8 cellular contexts compared by ENCODE assay signal in genomic region chr11:73141031-73141308, GRCh38. TPM values are rescaled to one million over a fixed set of nuclear protein-coding genes. Genes with fewer than 3 reads are reported as not detected.
DNase-seq lines count a peak whose midpoint lies in the region; ATAC-seq, FAIRE-seq and TF ChIP-seq lines count a peak whose summit lies in the region.

No MANE protein-coding gene starts in this region.

- H3K9ac ChIP-seq in astrocyte (ENCODE audit: low read length) (peak overlapping the region; percentile 84), keratinocyte (ENCODE audit: control insufficient read depth, extremely low read depth, insufficient read depth, low read length) (peak overlapping the region; percentile 89)

- H3K4me1 Mint-ChIP-seq in astrocyte (ENCODE audit: low read depth, unreplicated experiment): peaks cover 24% of the 10 kb centered on the region
- H3K4me1 Mint-ChIP-seq in stimulated activated effector memory CD8-positive, alpha-beta T cell treated with anti-CD3 and anti-CD28 coated beads, Interleukin-12 subunit alpha, Interleukin-12 subunit beta, amount 100 ng/mL, for 72 hours: peaks cover 35% of the 10 kb centered on the region

- in situ Hi-C loops in Caki2 (cut with HindIII; ENCODE audit: low pct_unique_long_range_greater_than_20kb, low sequenced_read_pairs): no loop called here

- H3K27ac ChIP-seq in astrocyte (ENCODE audit: low read depth, low read length) (peak overlapping the region; percentile 65), keratinocyte (ENCODE audit: control insufficient read depth, insufficient read depth, low read length) (peak overlapping the region; percentile 89)

- H4K20me1 ChIP-seq in astrocyte (ENCODE audit: insufficient read depth, low read length) (peaks cover 14% of the 10 kb centered on the region), keratinocyte (ENCODE audit: control insufficient read depth, extremely low read depth, insufficient read depth, low read length) (no peaks in the 10 kb centered on the region)

- dilution Hi-C loops in keratinocyte (cut with MboI; ENCODE audit: extremely low pct_ligation_motif_present, low sequenced_read_pairs): no loop called here

- peak overlapping the region; percentile 92 for H3K27ac Mint-ChIP-seq in astrocyte (ENCODE audit: unreplicated experiment)
- peak overlapping the region; percentile 98 for H3K27ac Mint-ChIP-seq in stimulated activated effector memory CD8-positive, alpha-beta T cell treated with anti-CD3 and anti-CD28 coated beads, Interleukin-12 subunit alpha, Interleukin-12 subunit beta, amount 100 ng/mL, for 72 hours

- no peaks in the 10 kb centered on the region for H3K27me3 Mint-ChIP-seq in astrocyte (ENCODE audit: low read depth, unreplicated experiment)

- H3K9me3 ChIP-seq in astrocyte (ENCODE audit: insufficient read depth, low read depth, low read length) (no peaks in the 10 kb centered on the region), keratinocyte (ENCODE audit: control insufficient read depth, low read depth, low read length) (no peaks in the 10 kb centered on the region)

- FAIRE-seq in astrocyte (lab: Jason Lieb, UNC) (no peak), keratinocyte (lab: Jason Lieb, UNC) (no peak)

- H3K4me2 ChIP-seq in astrocyte (ENCODE audit: low read length) (peak overlapping the region; percentile 96), keratinocyte (ENCODE audit: control insufficient read depth, extremely low read depth, insufficient read depth, low read depth, low read length) (peak overlapping the region; percentile 97)

- peak; percentile 11 for ATAC-seq in stimulated activated effector memory CD8-positive, alpha-beta T cell treated with anti-CD3 and anti-CD28 coated beads, Interleukin-12 subunit alpha, Interleukin-12 subunit beta, amount 100 ng/mL, for 72 hours
- ATAC-seq in omental fat pad (ENCODE audit: low FRiP score) (no peak), HG03175 (IDR thresholded peaks at IDR 0.05; ENCODE audit: unreplicated experiment) (no peak)

- peak overlapping the region; percentile 97 for H3K4me3 Mint-ChIP-seq in astrocyte (ENCODE audit: unreplicated experiment)
- peak overlapping the region; percentile 96 for H3K4me3 Mint-ChIP-seq in stimulated activated effector memory CD8-positive, alpha-beta T cell treated with anti-CD3 and anti-CD28 coated beads, Interleukin-12 subunit alpha, Interleukin-12 subunit beta, amount 100 ng/mL, for 72 hours

- H3K36me3 ChIP-seq in astrocyte (ENCODE audit: insufficient read depth, low read length): no peaks in the 10 kb centered on the region
- H3K36me3 ChIP-seq in keratinocyte (ENCODE audit: control insufficient read depth in 2 of 2, extremely low read depth in 1 of 2, insufficient read depth in 2 of 2, low read length in 2 of 2): peaks cover 0 to 5% of the 10 kb centered on the region in 2 experiments

- H3K4me3 ChIP-seq in astrocyte (ENCODE audit: insufficient read depth, low read depth, low read length) (peak overlapping the region; percentile 84), keratinocyte (ENCODE audit: control insufficient read depth in 2 of 3, extremely low read depth in 1 of 3, insufficient read depth in 2 of 3, low read depth in 1 of 3, low read length in 3 of 3) (peak overlapping the region; percentile 65 to 92 (median 75))

- H2AFZ ChIP-seq in astrocyte (ENCODE audit: low read depth, low read length) (peak overlapping the region; percentile 79), keratinocyte (ENCODE audit: control insufficient read depth, low read length) (peak overlapping the region; percentile 48)

- peak; percentile 18 for DNase-seq in Caki2 (ENCODE audit: low read depth)
- peak; percentile 77 for DNase-seq in NCI-H69 (lab: John Stamatoyannopoulos, UW)
- no peak for DNase-seq in astrocyte (ENCODE audit: low read depth)
- no peak for DNase-seq in keratinocyte (ENCODE audit: low read depth, low spot score)
- peak in 1 of 2 donors; percentile 68 for DNase-seq in stimulated activated effector memory CD8-positive, alpha-beta T cell treated with anti-CD3 and anti-CD28 coated beads, Interleukin-12 subunit alpha, Interleukin-12 subunit beta, amount 100 ng/mL, for 72 hours (ENCODE audit: low spot score in 2 of 2)
- no peak for DNase-seq in omental fat pad (ENCODE audit: low spot score)
- DNase-seq in OCI-M2 (lab: John Stamatoyannopoulos, UW; ENCODE audit: unreplicated experiment): no peak

- H3K4me1 ChIP-seq in astrocyte (ENCODE audit: insufficient read depth, low read length) (peaks cover 12% of the 10 kb centered on the region), keratinocyte (ENCODE audit: control insufficient read depth, extremely low read depth, insufficient read depth, low read length) (peaks cover 16% of the 10 kb centered on the region)

- no peaks in the 10 kb centered on the region for H3K36me3 Mint-ChIP-seq in astrocyte (ENCODE audit: low read depth, unreplicated experiment)
- peaks cover 63% of the 10 kb centered on the region for H3K36me3 Mint-ChIP-seq in stimulated activated effector memory CD8-positive, alpha-beta T cell treated with anti-CD3 and anti-CD28 coated beads, Interleukin-12 subunit alpha, Interleukin-12 subunit beta, amount 100 ng/mL, for 72 hours

- H3K79me2 ChIP-seq in astrocyte (ENCODE audit: insufficient read depth, low read length) (peaks cover 48% of the 10 kb centered on the region), keratinocyte (ENCODE audit: control insufficient read depth, insufficient read depth, low read length) (peaks cover 37% of the 10 kb centered on the region)

- H3K9me3 Mint-ChIP-seq in astrocyte (ENCODE audit: unreplicated experiment): peaks cover 2% of the 10 kb centered on the region
- no peaks in the 10 kb centered on the region for H3K9me3 Mint-ChIP-seq in stimulated activated effector memory CD8-positive, alpha-beta T cell treated with anti-CD3 and anti-CD28 coated beads, Interleukin-12 subunit alpha, Interleukin-12 subunit beta, amount 100 ng/mL, for 72 hours

- H3K9me1 ChIP-seq in keratinocyte (ENCODE audit: control insufficient read depth, extremely low read depth, insufficient read depth, low read length): no peaks in the 10 kb centered on the region

- TF ChIP-seq CTCF in astrocyte (IDR thresholded peaks at IDR 0.05; ENCODE audit: insufficient read depth, low read depth, low read length) (no peak), keratinocyte (optimal IDR thresholded peaks at IDR 0.05 in 1 of 3, IDR thresholded peaks at IDR 0.05 in 1 of 3, conservative IDR thresholded peaks at IDR 0.05 in 1 of 3; ENCODE audit: extremely low read depth in 1 of 3, insufficient read depth in 2 of 3, low read length in 3 of 3) (no peak), omental fat pad (IDR thresholded peaks at IDR 0.05) (no peak)

- H3K27me3 ChIP-seq in astrocyte (ENCODE audit: insufficient read depth, low read length): no peaks in the 10 kb centered on the region
- no peaks in the 10 kb centered on the region for H3K27me3 ChIP-seq in keratinocyte (ENCODE audit: control insufficient read depth, extremely low read depth, insufficient read depth, low read length)

RNA-seq across cellular contexts. Expression of gene FCHSD2, which starts 1.1 kb away (rescaled TPM):
- 1.8 and 4.4 TPM in 2 replicates for total RNA-seq in Caki2 (2014; rRNA removed; shearing (Covaris generic); ENCODE audit: low replicate concordance)
- total RNA-seq in astrocyte (17.8 and 18.9 TPM in 2 replicates), omental fat pad (10 to 100 TPM; 15.4 to 37.8 (median 31.9) TPM)
- polyA plus RNA-seq in keratinocyte: 11.6 to 16.2 TPM (median 14.2 TPM) in 3 replicates
- 42.3 TPM for polyA plus RNA-seq in keratinocyte (2011; ENCODE audit: low read depth)
- 12.3 and 17.5 TPM in 2 replicates for polyA plus RNA-seq in keratinocyte (2011; cell fraction: cytosol; rRNA removed)
- polyA plus RNA-seq in keratinocyte (2011; cell fraction: nucleus; rRNA removed): 18.2 and 21.1 TPM in 2 replicates
- polyA plus RNA-seq in keratinocyte (2012; ENCODE audit: low replicate concordance): 11.2 and 12.1 TPM in 2 replicates
- 6.9 to 14.1 TPM (median 10.5 TPM) in 3 replicates for polyA minus RNA-seq in keratinocyte
- polyA minus RNA-seq in keratinocyte (2011; cell fraction: cytosol; rRNA and poly(A)+ RNA removed): 14.8 TPM
- 9.6 and 16.4 TPM in 2 replicates for polyA minus RNA-seq in keratinocyte (2011; cell fraction: nucleus; rRNA and poly(A)+ RNA removed)

Comparison
In these comparisons a context has a peak if more than half of its experiments do, and no peak if none do; other contexts are left out.
1. DNase-seq: peak in Caki2 (single experiment) and NCI-H69 (single experiment); none in astrocyte (single experiment), keratinocyte (single experiment), omental fat pad (single experiment) and OCI-M2 (single experiment).